1 cellular context compared by ENCODE assay signal in the genomic region with DNA sequence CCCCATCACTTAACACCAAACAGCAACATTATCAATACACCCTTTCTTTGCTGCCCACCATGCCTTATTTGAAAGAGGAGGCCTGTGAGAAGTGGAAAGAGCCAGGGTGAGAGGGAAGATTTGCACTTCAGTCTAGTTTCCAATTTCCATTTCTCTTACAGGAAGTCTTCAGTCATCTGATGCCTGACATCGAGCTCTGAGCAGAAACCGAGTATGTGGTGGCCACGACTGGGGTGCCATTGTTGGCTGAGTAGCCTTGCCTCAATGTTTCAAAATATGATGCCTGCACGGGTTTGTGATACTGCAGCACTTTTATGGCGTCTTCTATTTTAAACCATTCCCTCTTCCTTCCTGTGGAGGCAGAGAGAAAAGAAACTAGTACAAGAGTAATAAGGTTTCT.
TF ChIP-seq lines count a peak whose summit lies in the region.

No MANE protein-coding gene starts in this region.

TF ChIP-seq in GM23338, 12 proteins besides CTCF, POLR2A, EP300 and RAD21 (continued from another document):
- TF ChIP-seq, protein P1, sequence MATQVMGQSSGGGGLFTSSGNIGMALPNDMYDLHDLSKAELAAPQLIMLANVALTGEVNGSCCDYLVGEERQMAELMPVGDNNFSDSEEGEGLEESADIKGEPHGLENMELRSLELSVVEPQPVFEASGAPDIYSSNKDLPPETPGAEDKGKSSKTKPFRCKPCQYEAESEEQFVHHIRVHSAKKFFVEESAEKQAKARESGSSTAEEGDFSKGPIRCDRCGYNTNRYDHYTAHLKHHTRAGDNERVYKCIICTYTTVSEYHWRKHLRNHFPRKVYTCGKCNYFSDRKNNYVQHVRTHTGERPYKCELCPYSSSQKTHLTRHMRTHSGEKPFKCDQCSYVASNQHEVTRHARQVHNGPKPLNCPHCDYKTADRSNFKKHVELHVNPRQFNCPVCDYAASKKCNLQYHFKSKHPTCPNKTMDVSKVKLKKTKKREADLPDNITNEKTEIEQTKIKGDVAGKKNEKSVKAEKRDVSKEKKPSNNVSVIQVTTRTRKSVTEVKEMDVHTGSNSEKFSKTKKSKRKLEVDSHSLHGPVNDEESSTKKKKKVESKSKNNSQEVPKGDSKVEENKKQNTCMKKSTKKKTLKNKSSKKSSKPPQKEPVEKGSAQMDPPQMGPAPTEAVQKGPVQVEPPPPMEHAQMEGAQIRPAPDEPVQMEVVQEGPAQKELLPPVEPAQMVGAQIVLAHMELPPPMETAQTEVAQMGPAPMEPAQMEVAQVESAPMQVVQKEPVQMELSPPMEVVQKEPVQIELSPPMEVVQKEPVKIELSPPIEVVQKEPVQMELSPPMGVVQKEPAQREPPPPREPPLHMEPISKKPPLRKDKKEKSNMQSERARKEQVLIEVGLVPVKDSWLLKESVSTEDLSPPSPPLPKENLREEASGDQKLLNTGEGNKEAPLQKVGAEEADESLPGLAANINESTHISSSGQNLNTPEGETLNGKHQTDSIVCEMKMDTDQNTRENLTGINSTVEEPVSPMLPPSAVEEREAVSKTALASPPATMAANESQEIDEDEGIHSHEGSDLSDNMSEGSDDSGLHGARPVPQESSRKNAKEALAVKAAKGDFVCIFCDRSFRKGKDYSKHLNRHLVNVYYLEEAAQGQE (IDR thresholded peaks at IDR 0.05; ENCODE audit: unreplicated experiment), result no peak
- TF ChIP-seq NANOG (IDR thresholded peaks at IDR 0.05; ENCODE audit: borderline replicate concordance), result no peak
- no peak for TF ChIP-seq POLR2AphosphoS5 (IDR thresholded peaks at IDR 0.05; ENCODE audit: low read depth)
- no peak for TF ChIP-seq ZNF462 (CRISPR knock-in tag; IDR thresholded peaks at IDR 0.05)
- TF ChIP-seq JUNB (IDR thresholded peaks at IDR 0.05; ENCODE audit: unreplicated experiment), result no peak
- no peak for TF ChIP-seq ZNF114 (CRISPR knock-in tag; IDR thresholded peaks at IDR 0.05)
- no peak for TF ChIP-seq EZH2phosphoT487 (IDR thresholded peaks at IDR 0.05; ENCODE audit: unreplicated experiment)
- no peak for TF ChIP-seq EZH2 (IDR thresholded peaks at IDR 0.05; ENCODE audit: low read depth, unreplicated experiment)
- no peak for TF ChIP-seq CREB1 (CRISPR knock-in tag; IDR thresholded peaks at IDR 0.05; ENCODE audit: low read depth)
